ENCODE assay signal across 23 cellular contexts in genomic region chr16:27471661-27472060, GRCh38.
"Had no signal": no experiment of that assay in that cellular context is flagged by ENCODE, and none has a peak within 500 bp of the region (broad histone marks: within the 10 kb centered on the region; RNA-seq: fewer than 3 reads in every experiment).

No MANE protein-coding gene starts in this region.

- H3K27me3 ChIP-seq: esophagus muscularis mucosa, gastroesophageal sphincter, ovary, right atrium auricular region, stomach, suprapubic skin, tibial nerve had no signal

- DNase-seq: activated CD4-positive, alpha-beta T cell treated with anti-CD3 and anti-CD28 coated beads for 1 hour; activated CD4-positive, alpha-beta T cell treated with anti-CD3 and anti-CD28 coated beads, Interleukin-2, amount 50 U/mL, for 1 hour; activated CD8-positive, alpha-beta T cell treated with anti-CD3 and anti-CD28 coated beads, Interleukin-2, amount 10 ng/mL, durations not matched to agents 7 days and 5 days; activated gamma-delta T cell treated with Interleukin-2 at 50 U/mL for 16 hours; activated T-cell treated with anti-CD3 and anti-CD28 coated beads, Interleukin-2, amount 50 U/mL, for 1 hour; central memory CD4-positive, alpha-beta T cell; effector memory CD4-positive, alpha-beta T cell; head of caudate nucleus; hypothalamus; naive thymus-derived CD8-positive, alpha-beta T cell; ovary; psoas muscle; stimulated activated CD4-positive, alpha-beta T cell treated with anti-CD3 and anti-CD28 coated beads, Interleukin-2, amount 100 ng/mL, for 24 hours; stomach; T-helper 1 cell; T-helper 9 cell had no signal

- ATAC-seq: activated CD8-positive, alpha-beta T cell treated with anti-CD3 and anti-CD28 coated beads, Interleukin-2, amount 10 ng/mL, durations not matched to agents 7 days and 5 days; gastroesophageal sphincter; naive thymus-derived CD8-positive, alpha-beta T cell; stimulated activated effector memory CD8-positive, alpha-beta T cell treated with anti-CD3 and anti-CD28 coated beads, Interleukin-12 subunit alpha, Interleukin-12 subunit beta, amount 100 ng/mL, for 72 hours had no signal

- H3K4me3 ChIP-seq: esophagus muscularis mucosa, gastroesophageal sphincter, ovary, psoas muscle, right atrium auricular region, skin epidermis, stomach, suprapubic skin, tibial nerve had no signal

- H3K36me3 ChIP-seq: ovary had no signal

- H3K4me1 ChIP-seq: right atrium auricular region, stomach had no signal

- H3K9me3 ChIP-seq: esophagus muscularis mucosa, gastroesophageal sphincter, ovary, psoas muscle, right atrium auricular region, stomach, suprapubic skin, tibial nerve had no signal

- H3K27ac ChIP-seq: esophagus muscularis mucosa, gastroesophageal sphincter, ovary, psoas muscle, right atrium auricular region, stomach, suprapubic skin, tibial nerve had no signal
